Comparison of ENCODE assay signal across 8 cellular contexts in the genomic region with DNA sequence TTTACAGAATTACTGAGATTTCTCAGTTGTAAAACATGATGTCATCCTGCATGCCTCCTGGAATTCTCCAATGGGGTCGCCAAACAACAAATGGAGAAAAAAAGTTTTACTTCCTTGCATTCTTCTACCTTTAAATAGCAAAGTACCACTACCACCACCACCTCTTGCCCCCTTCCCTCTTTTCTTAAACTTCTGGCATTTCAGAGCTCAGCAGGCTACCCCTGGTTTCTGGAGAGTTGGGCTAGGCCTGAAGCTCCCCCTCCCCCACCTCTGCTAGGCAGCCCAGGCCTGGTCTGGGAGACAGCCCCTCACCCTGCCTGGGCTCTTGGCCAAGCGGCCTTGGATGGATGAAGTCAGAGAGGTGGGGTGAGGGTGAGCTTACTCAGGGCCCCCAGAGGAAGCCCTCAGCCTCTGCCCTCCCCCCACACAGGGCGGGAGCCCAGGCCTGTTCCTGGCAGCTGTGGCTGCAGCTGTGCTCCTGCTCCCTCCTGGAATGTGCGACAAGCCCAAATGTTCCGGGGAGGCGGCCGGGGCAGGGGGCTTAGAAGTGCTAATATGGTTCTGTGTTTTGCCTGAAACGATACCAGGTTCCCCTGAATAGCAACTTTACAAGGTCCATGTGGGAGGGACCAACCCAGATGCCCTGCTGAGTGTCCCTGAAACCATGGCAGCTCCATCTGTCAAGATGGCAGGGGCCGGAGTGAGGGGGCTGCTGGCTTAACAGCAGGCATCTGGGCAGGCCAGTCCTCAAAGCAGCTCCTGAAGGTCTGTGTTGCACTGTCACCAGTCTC. TPM values are rescaled to one million over a fixed set of nuclear protein-coding genes. Genes with fewer than 3 reads are reported as not detected.
DNase-seq lines count a peak whose midpoint lies in the region; ATAC-seq and TF ChIP-seq lines count a peak whose summit lies in the region.

No MANE protein-coding gene starts in this region.

- peak overlapping the region; percentile 35 for H2AFZ ChIP-seq in osteoblast (ENCODE audit: low read length)

- H3K27me3 ChIP-seq in BE2C (no peaks in the 10 kb centered on the region), osteoblast (ENCODE audit: insufficient read depth, low read length) (no peaks in the 10 kb centered on the region), Caco-2 (replicated peaks; ENCODE audit: control insufficient read depth, insufficient read depth, low read length) (no peaks in the 10 kb centered on the region)

- peaks cover 15% of the 10 kb centered on the region for H3K4me1 Mint-ChIP-seq in activated CD4-positive, alpha-beta memory T cell treated with anti-CD3 and anti-CD28 coated beads, Interleukin-2, amount 10 ng/mL, durations not matched to agents 7 days and 5 days
- H3K4me1 Mint-ChIP-seq in Caco-2 (ENCODE audit: low read depth, unreplicated experiment) = no peaks in the 10 kb centered on the region

- peaks cover 6% of the 10 kb centered on the region for H3K27me3 Mint-ChIP-seq in activated CD4-positive, alpha-beta memory T cell treated with anti-CD3 and anti-CD28 coated beads, Interleukin-2, amount 10 ng/mL, durations not matched to agents 7 days and 5 days
- H3K27me3 Mint-ChIP-seq in Caco-2 (ENCODE audit: insufficient read depth, unreplicated experiment) = peaks cover 3% of the 10 kb centered on the region

- BruUV-seq in Caco-2 (replicated peaks; lab: Mats Ljungman, UMichigan) = no TSS peak

- H3K4me3 Mint-ChIP-seq in activated CD4-positive, alpha-beta memory T cell treated with anti-CD3 and anti-CD28 coated beads, Interleukin-2, amount 10 ng/mL, durations not matched to agents 7 days and 5 days = no peak overlapping the region
- no peak overlapping the region for H3K4me3 Mint-ChIP-seq in Caco-2 (ENCODE audit: unreplicated experiment)

- DNase-seq in BE2C (peak; percentile 98), SK-N-MC (ENCODE audit: low read depth, low spot score) (no peak), glomerular visceral epithelial cell (ENCODE audit: extremely low spot score) (peak; percentile 95), osteoblast (ENCODE audit: insufficient read length, low spot score, missing footprints) (peak; percentile 82), NCI-H510A treated with DMSO at 0.1 percent for 48 hours (lab: John Stamatoyannopoulos, UW) (no peak), Caco-2 (no peak)
- no peak for DNase-seq in activated CD4-positive, alpha-beta memory T cell treated with anti-CD3 and anti-CD28 coated beads, Interleukin-2, amount 10 ng/mL, durations not matched to agents 7 days and 5 days

- no peak for ATAC-seq in HG02588 (IDR thresholded peaks at IDR 0.05; ENCODE audit: unreplicated experiment)

- H3K9me3 ChIP-seq in BE2C (no peaks in the 10 kb centered on the region), SK-N-MC (ENCODE audit: low read depth, low read length) (no peaks in the 10 kb centered on the region), osteoblast (ENCODE audit: low read depth, low read length) (no peaks in the 10 kb centered on the region), Caco-2 (no peaks in the 10 kb centered on the region)

- CTCF ChIA-PET in activated CD4-positive, alpha-beta memory T cell treated with anti-CD3 and anti-CD28 coated beads, Interleukin-2, amount 10 ng/mL, durations not matched to agents 7 days and 5 days (lab: Charles Lee) = interaction anchor here (0.8 to 10.1 kb wide), 6 partner anchors 8 to 155 kb away, joined by 3 to 325 read pairs (median 6); partner anchors contain the start of gene GLIPR2
- CTCF ChIA-PET in Caco-2 (lab: Charles Lee) = interaction anchor here (0.7 kb wide), 1 partner anchor 50 kb away, joined by 3 read pairs; no protein-coding TSS in a partner anchor

- peaks cover 21% of the 10 kb centered on the region for H3K36me3 Mint-ChIP-seq in activated CD4-positive, alpha-beta memory T cell treated with anti-CD3 and anti-CD28 coated beads, Interleukin-2, amount 10 ng/mL, durations not matched to agents 7 days and 5 days (ENCODE audit: low read depth)
- no peaks in the 10 kb centered on the region for H3K36me3 Mint-ChIP-seq in Caco-2 (ENCODE audit: insufficient read depth, unreplicated experiment)

- H3K4me1 ChIP-seq in BE2C = peaks cover 31% of the 10 kb centered on the region
- peaks cover 66% of the 10 kb centered on the region for H3K4me1 ChIP-seq in osteoblast (ENCODE audit: insufficient read depth, low read length)
- peaks cover 8% of the 10 kb centered on the region for H3K4me1 ChIP-seq in Caco-2

- H3K9ac ChIP-seq in SK-N-MC (ENCODE audit: insufficient read length) = no peak overlapping the region

- intact Hi-C loops in Caco-2 (cut with micrococcal nuclease; ENCODE audit: unreplicated experiment) = no loop called here

- no peaks in the 10 kb centered on the region for H4K20me1 ChIP-seq in osteoblast (ENCODE audit: insufficient read depth, low read length)

- H3K36me3 ChIP-seq in BE2C (no peaks in the 10 kb centered on the region), SK-N-MC (ENCODE audit: insufficient read depth, low read length) (no peaks in the 10 kb centered on the region), osteoblast (ENCODE audit: insufficient read depth, low read length) (no peaks in the 10 kb centered on the region), Caco-2 (ENCODE audit: control insufficient read depth, insufficient read depth, low read length) (no peaks in the 10 kb centered on the region)

- H3K9me3 Mint-ChIP-seq in activated CD4-positive, alpha-beta memory T cell treated with anti-CD3 and anti-CD28 coated beads, Interleukin-2, amount 10 ng/mL, durations not matched to agents 7 days and 5 days = peaks cover 3% of the 10 kb centered on the region
- H3K9me3 Mint-ChIP-seq in Caco-2 (ENCODE audit: unreplicated experiment) = no peaks in the 10 kb centered on the region

- TF ChIP-seq CTCF in BE2C (IDR thresholded peaks at IDR 0.05; ENCODE audit: low read depth, low read length) = no peak
- TF ChIP-seq CTCF in osteoblast (IDR thresholded peaks at IDR 0.05; ENCODE audit: extremely low read depth, low read depth, low read length) = no peak
- TF ChIP-seq CTCF in Caco-2 (IDR thresholded peaks at IDR 0.05; ENCODE audit: insufficient read depth in 1 of 2, low read depth in 1 of 2, low read length in 1 of 2, severe bottlenecking in 1 of 2, unreplicated experiment in 1 of 2) = no peak

- no peak overlapping the region for H3K27ac Mint-ChIP-seq in activated CD4-positive, alpha-beta memory T cell treated with anti-CD3 and anti-CD28 coated beads, Interleukin-2, amount 10 ng/mL, durations not matched to agents 7 days and 5 days
- H3K27ac Mint-ChIP-seq in Caco-2 (ENCODE audit: unreplicated experiment) = no peak overlapping the region

- POLR2A ChIA-PET in activated CD4-positive, alpha-beta memory T cell treated with anti-CD3 and anti-CD28 coated beads, Interleukin-2, amount 10 ng/mL, durations not matched to agents 7 days and 5 days (lab: Charles Lee) = interaction anchor here (0.7 to 3.7 kb wide), 6 partner anchors 11 to 27 kb away, joined by 3 to 15 read pairs (median 6); partner anchors contain the start of gene CLTA
- POLR2A ChIA-PET in Caco-2 (lab: Charles Lee) = interaction anchor here (1.6 kb wide), 1 partner anchor 27 kb away, joined by 6 read pairs; no protein-coding TSS in a partner anchor

- peak overlapping the region; percentile 60 for H3K27ac ChIP-seq in SK-N-MC
- H3K27ac ChIP-seq in osteoblast (ENCODE audit: low read depth, low read length) = peak overlapping the region; percentile 78

- no peaks in the 10 kb centered on the region for H3K79me2 ChIP-seq in osteoblast (ENCODE audit: insufficient read depth, low read length)

- H3K4me3 ChIP-seq in BE2C (ENCODE audit: low read depth, low read length) (no peak overlapping the region), SK-N-MC (no peak overlapping the region), osteoblast (ENCODE audit: insufficient read depth, low read length) (peak overlapping the region; percentile 13), Caco-2 (ENCODE audit: low read depth, low read length) (no peak overlapping the region)

- H3K4me2 ChIP-seq in osteoblast (ENCODE audit: insufficient read depth, low read length) = peak overlapping the region; percentile 35

RNA-seq across cellular contexts. Expression of gene CCIN, which starts 5.9 kb away (rescaled TPM):
- polyA plus RNA-seq in BE2C (2012; ENCODE audit: insufficient read depth, insufficient read length, low read depth) = not detected
- 1.2 and 2.2 TPM in 2 replicates for total RNA-seq in osteoblast
- under 1 TPM in 1 of 2 experiments, not detected in 1; 0.13 TPM for total RNA-seq in activated CD4-positive, alpha-beta memory T cell treated with anti-CD3 and anti-CD28 coated beads, Interleukin-2, amount 10 ng/mL, durations not matched to agents 7 days and 5 days
- total RNA-seq in Caco-2 (2022) = not detected in 2 replicates

RNA-seq across cellular contexts. Expression of gene GLIPR2, which starts 26.7 kb away (rescaled TPM):
- polyA plus RNA-seq in BE2C (2012; ENCODE audit: insufficient read depth, insufficient read length, low read depth) = 15.8 TPM
- total RNA-seq in osteoblast = 33.3 and 38.4 TPM in 2 replicates
- total RNA-seq in activated CD4-positive, alpha-beta memory T cell treated with anti-CD3 and anti-CD28 coated beads, Interleukin-2, amount 10 ng/mL, durations not matched to agents 7 days and 5 days = 10 to 100 TPM; 45.3 to 48.0 TPM
- total RNA-seq in Caco-2 (2022) = 1.6 and 1.9 TPM in 2 replicates

RNA-seq across cellular contexts. Expression of gene CLTA, which starts 27.5 kb away (rescaled TPM):
- 209 TPM for polyA plus RNA-seq in BE2C (2012; ENCODE audit: insufficient read depth, insufficient read length, low read depth)
- total RNA-seq in osteoblast = 253 and 262 TPM in 2 replicates
- 100 to 1,000 TPM; 150 to 151 TPM for total RNA-seq in activated CD4-positive, alpha-beta memory T cell treated with anti-CD3 and anti-CD28 coated beads, Interleukin-2, amount 10 ng/mL, durations not matched to agents 7 days and 5 days
- 256 and 269 TPM in 2 replicates for total RNA-seq in Caco-2 (2022)

Comparison
In these comparisons a context has a peak if more than half of its experiments do, and no peak if none do; other contexts are left out.
1. DNase-seq: peak in BE2C (single experiment), glomerular visceral epithelial cell (single experiment) and osteoblast (single experiment); none in SK-N-MC (single experiment), activated CD4-positive, alpha-beta memory T cell treated with anti-CD3 and anti-CD28 coated beads, Interleukin-2, amount 10 ng/mL, durations not matched to agents 7 days and 5 days (single experiment), NCI-H510A treated with DMSO at 0.1 percent for 48 hours (single experiment) and Caco-2 (0 of 2).
2. RNA of gene GLIPR2, which starts 26.7 kb away (total RNA-seq): 45.3 to 48.0 TPM in activated CD4-positive, alpha-beta memory T cell treated with anti-CD3 and anti-CD28 coated beads, Interleukin-2, amount 10 ng/mL, durations not matched to agents 7 days and 5 days and 33.3 to 38.4 TPM in osteoblast; 1.6 to 1.9 TPM in Caco-2; every median in the first group is over 10 times any median in the second.